14 cellular contexts compared by ENCODE assay signal in the genomic region with DNA sequence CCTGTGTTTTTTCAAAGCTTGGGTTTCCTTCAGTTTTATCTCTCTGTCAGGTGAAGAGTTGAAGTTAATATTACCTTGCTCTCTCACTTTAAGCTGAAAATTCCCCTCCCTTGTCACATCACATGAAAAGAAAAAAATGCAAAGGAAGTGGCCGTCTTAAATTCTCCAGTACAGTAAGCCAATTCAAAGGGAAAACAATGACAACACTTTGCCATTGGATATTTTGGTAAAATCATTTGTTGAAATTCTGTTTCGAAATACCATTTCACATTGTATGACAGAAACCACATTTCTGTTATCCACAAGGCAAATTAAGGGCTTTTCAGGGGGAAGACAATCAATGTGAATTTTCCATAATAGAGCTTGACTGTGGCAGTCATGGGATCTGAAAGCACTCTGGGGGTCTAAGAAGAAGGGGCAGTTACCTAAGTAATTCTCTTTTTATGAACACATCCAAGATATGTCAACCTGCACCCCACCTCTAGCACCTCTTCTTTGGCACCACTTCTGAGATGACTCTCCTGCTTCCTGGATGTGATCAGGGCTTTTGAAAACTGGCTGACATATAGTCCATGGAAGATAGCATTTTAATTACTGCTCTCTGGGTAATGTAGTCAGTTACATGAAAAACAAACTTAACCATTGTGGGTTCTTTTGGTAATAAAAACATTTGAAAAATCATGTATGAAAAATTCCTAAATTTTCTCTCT.
DNase-seq lines count a peak whose midpoint lies in the region; ATAC-seq and TF ChIP-seq lines count a peak whose summit lies in the region.
"Had no signal": no experiment of that assay in that cellular context is flagged by ENCODE, and none has a peak within 500 bp of the region (broad histone marks: within the 10 kb centered on the region; RNA-seq: fewer than 3 reads in every experiment).

No MANE protein-coding gene starts in this region.

- H3K9ac ChIP-seq in mesendoderm (ENCODE audit: low read length), result no peak overlapping the region

- no peaks in the 10 kb centered on the region for H3K4me1 ChIP-seq in mesendoderm (ENCODE audit: control insufficient read depth, low read depth, low read length)

- whole genome bisulfite sequencing in mesendoderm (ENCODE audit: extremely low coverage, insufficient coverage, low lambda C conversion rate), result no CpG with 5 or more reads among the region's 2 CpGs

- no peak overlapping the region for H4K5ac ChIP-seq in mesendoderm (ENCODE audit: low read length)

- no peak overlapping the region for H2BK5ac ChIP-seq in mesendoderm (ENCODE audit: low read length)

- no peaks in the 10 kb centered on the region for H3K9me3 ChIP-seq in CD4-positive, alpha-beta T cell (ENCODE audit: control insufficient read depth, low read length)
- H3K9me3 ChIP-seq: stomach had no signal

- no peaks in the 10 kb centered on the region for H3K27me3 Mint-ChIP-seq in CD14-positive monocyte (ENCODE audit: low read depth in 3 of 3)
- H3K27me3 Mint-ChIP-seq in CD4-positive, alpha-beta T cell, result peaks cover 25% of the 10 kb centered on the region

- H3K4me3 ChIP-seq in brain microvascular endothelial cell (ENCODE audit: low read depth, low read length) (no peak overlapping the region), mesendoderm (ENCODE audit: low read length) (no peak overlapping the region)
- H3K4me3 ChIP-seq: coronary artery, stomach had no signal

- H3K36me3 ChIP-seq in brain microvascular endothelial cell (replicated peaks) (no peaks in the 10 kb centered on the region), mesendoderm (ENCODE audit: control insufficient read depth, insufficient read depth, low read length) (no peaks in the 10 kb centered on the region)
- H3K36me3 ChIP-seq: stomach had no signal

- in situ Hi-C loops in brain microvascular endothelial cell (cut with HindIII; ENCODE audit: low pct_ligation_motif_present, low sequenced_read_pairs), result no loop called here

- no peaks in the 10 kb centered on the region for H3K79me1 ChIP-seq in mesendoderm (ENCODE audit: low read length)

- ATAC-seq in GM18868 (IDR thresholded peaks at IDR 0.05; ENCODE audit: unreplicated experiment), result peak; percentile 36
- no peak for ATAC-seq in CD4-positive, alpha-beta T cell (ENCODE audit: poor library complexity)

- H3K18ac ChIP-seq in mesendoderm (ENCODE audit: low read length), result no peak overlapping the region

- peaks cover 0 to 5% (median 3%) of the 10 kb centered on the region in 7 donors for H3K9me3 Mint-ChIP-seq in CD14-positive monocyte
- H3K9me3 Mint-ChIP-seq in CD4-positive, alpha-beta T cell, result no peaks in the 10 kb centered on the region

- H3K27ac ChIP-seq in brain microvascular endothelial cell (peak overlapping the region; percentile 37), mesendoderm (ENCODE audit: low read depth, low read length) (peak overlapping the region; percentile 22)
- no peak overlapping the region for H3K27ac ChIP-seq in CD4-positive, alpha-beta T cell (ENCODE audit: low read depth, low read length)
- H3K27ac ChIP-seq: coronary artery had no signal

- peak overlapping the region; percentile 79 to 94 (median 88) for H3K27ac Mint-ChIP-seq in CD14-positive monocyte
- no peak overlapping the region for H3K27ac Mint-ChIP-seq in CD4-positive, alpha-beta T cell

- no peaks in the 10 kb centered on the region for H3K27me3 ChIP-seq in brain microvascular endothelial cell (replicated peaks)
- no peaks in the 10 kb centered on the region for H3K27me3 ChIP-seq in mesendoderm (ENCODE audit: insufficient read depth, low read length, poor library complexity)
- H3K27me3 ChIP-seq in CD4-positive, alpha-beta T cell (ENCODE audit: control insufficient read depth, insufficient read depth, low read length), result no peaks in the 10 kb centered on the region
- H3K27me3 ChIP-seq: stomach had no signal

- H2BK120ac ChIP-seq in mesendoderm (ENCODE audit: low read depth, low read length), result no peak overlapping the region

- H3K4me1 Mint-ChIP-seq in CD14-positive monocyte, result peaks cover 75% of the 10 kb centered on the region
- no peaks in the 10 kb centered on the region for H3K4me1 Mint-ChIP-seq in CD4-positive, alpha-beta T cell (ENCODE audit: low read depth)

- no peak overlapping the region for H3K56ac ChIP-seq in mesendoderm (ENCODE audit: low read length)

- no peaks in the 10 kb centered on the region for H3K79me2 ChIP-seq in mesendoderm (ENCODE audit: control insufficient read depth, insufficient read depth, low read length)

- H4K8ac ChIP-seq in mesendoderm (ENCODE audit: low read depth, low read length), result no peak overlapping the region

- H3K36me3 Mint-ChIP-seq in CD14-positive monocyte, result peaks cover 46 to 49% of the 10 kb centered on the region in 2 donors
- H3K36me3 Mint-ChIP-seq in CD4-positive, alpha-beta T cell (ENCODE audit: low read depth), result no peaks in the 10 kb centered on the region

- no peak for DNase-seq in CD14-positive monocyte (ENCODE audit: low spot score)
- no peak for DNase-seq in brain microvascular endothelial cell
- no peak for DNase-seq in mesendoderm
- no peak for DNase-seq in activated effector memory CD4-positive, alpha-beta T cell treated with Interleukin-2 at 50 U/mL for 16 hours
- DNase-seq in cerebellar nuclear complex (lab: John Stamatoyannopoulos, UW), result no peak
- DNase-seq in CD4-positive, alpha-beta T cell, result no peak
- DNase-seq: GF-D8; NCI-H1417 treated with DMSO at 0.1 percent for 48 hours; NCI-H510A; retina; stimulated activated CD4-positive, alpha-beta T cell treated with anti-CD3 and anti-CD28 coated beads, Interleukin-4, amount 100 ng/mL, for 4 hours; stomach had no signal

- H3K4ac ChIP-seq in mesendoderm (ENCODE audit: low read depth, low read length), result no peak overlapping the region

- H3K4me2 ChIP-seq in mesendoderm (ENCODE audit: low read length), result no peak overlapping the region

- POLR2A ChIA-PET in CD4-positive, alpha-beta T cell (lab: Charles Lee), result no interaction called here

- TF ChIP-seq CTCF in CD14-positive monocyte (IDR thresholded peaks at IDR 0.05) (no peak), brain microvascular endothelial cell (IDR thresholded peaks at IDR 0.05; ENCODE audit: low read depth, low read length, missing control alignments) (no peak)
- no peak for TF ChIP-seq CTCF in CD4-positive, alpha-beta T cell (IDR thresholded peaks at IDR 0.05)

- H2BK15ac ChIP-seq in mesendoderm (replicated peaks; ENCODE audit: low read depth), result no peak overlapping the region

- intact Hi-C loops in CD14-positive monocyte (cut with micrococcal nuclease), result no loop called here
- intact Hi-C loops in CD4-positive, alpha-beta T cell (cut with DNase I, micrococcal nuclease), result no loop called here

- H3K4me3 Mint-ChIP-seq in CD14-positive monocyte, result no peak overlapping the region
- H3K4me3 Mint-ChIP-seq in CD4-positive, alpha-beta T cell, result no peak overlapping the region

- no peak overlapping the region for H2AK5ac ChIP-seq in mesendoderm (ENCODE audit: low read length)

- H3K23ac ChIP-seq in mesendoderm (ENCODE audit: low read length), result no peak overlapping the region

- CTCF ChIA-PET in CD4-positive, alpha-beta T cell (lab: Charles Lee), result interaction anchor here (0.6 kb wide), 1 partner anchor 141 kb away, joined by 4 read pairs; no protein-coding TSS in a partner anchor
